In genomic region chr2:200810252-200810650, GRCh38 we compare ENCODE assay signal across 8 cellular contexts. TPM values are rescaled to one million over a fixed set of nuclear protein-coding genes. Genes with fewer than 3 reads are reported as not detected.
A peak's percentile ranks its signal among the peaks of the same experiment; 100 is the strongest.
DNase-seq lines count a peak whose midpoint lies in the region; ATAC-seq, FAIRE-seq and TF ChIP-seq lines count a peak whose summit lies in the region.

No MANE protein-coding gene starts in this region.

- no peaks in the 10 kb centered on the region for H3K9me3 ChIP-seq in A549
- H3K9me3 ChIP-seq in lower lobe of right lung = no peaks in the 10 kb centered on the region
- H3K9me3 ChIP-seq in uterus = no peaks in the 10 kb centered on the region

- H3K27me3 ChIP-seq in lower lobe of right lung (ENCODE audit: low read depth) (no peaks in the 10 kb centered on the region), uterus (no peaks in the 10 kb centered on the region)

- FAIRE-seq in A549 (lab: Jason Lieb, UNC) = no peak

- DNase-seq in A549 (ENCODE audit: low read depth in 1 of 2, low spot score in 1 of 2) = peak; percentile 9 to 66
- DNase-seq in HK-2 (ENCODE audit: unreplicated experiment) = peak; percentile 21
- DNase-seq in astrocyte of the spinal cord (ENCODE audit: low read depth, low spot score) = peak; percentile 82
- DNase-seq in lower lobe of right lung = no peak
- no peak for DNase-seq in uterus
- no peak for DNase-seq in activated CD4-positive, alpha-beta T cell treated with anti-CD3 and anti-CD28 coated beads, Interleukin-2, amount 50 U/mL, for 1 hour

- WGBS in A549 (ENCODE audit: missing lambda C conversion rate) = 0% methylated on average over 1 of the region's 1 CpG

- in situ Hi-C loops in astrocyte of the spinal cord (cut with HindIII; ENCODE audit: low sequenced_read_pairs) = no loop called here

- TF ChIP-seq RAD21 in A549 (conservative IDR thresholded peaks at IDR 0.05 in 1 of 2, IDR thresholded peaks at IDR 0.05 in 1 of 2) = no peak

- TF ChIP-seq CTCF in A549 (IDR thresholded peaks at IDR 0.05) = no peak
- TF ChIP-seq CTCF in astrocyte of the spinal cord (IDR thresholded peaks at IDR 0.05; ENCODE audit: low read depth, low read length) = no peak
- TF ChIP-seq CTCF in lower lobe of right lung (IDR thresholded peaks at IDR 0.05) = no peak
- no peak for TF ChIP-seq CTCF in uterus (IDR thresholded peaks at IDR 0.05)

- intact Hi-C loops in lower lobe of right lung (cut with DNase I) (loop anchor here (10.0 kb wide), 1 partner anchor 55 kb away; the partner anchor contains the start of gene CLK1), uterus (cut with DNase I; ENCODE audit: low total_unique reads) (loop anchor here (5.0 kb wide), 1 partner anchor 98 kb away; no protein-coding TSS in a partner anchor)

- CTCF ChIA-PET in A549 (lab: Yijun Ruan, JAX) = interaction anchor here (0.6 to 1.6 kb wide), 6 partner anchors 17 to 107 kb away, joined by 3 to 10 read pairs (median 4); no protein-coding TSS in a partner anchor

- TF ChIP-seq EP300 in A549 (IDR thresholded peaks at IDR 0.05) = no peak

- H3K4me1 ChIP-seq in A549 = peaks cover 39% of the 10 kb centered on the region
- H3K4me1 ChIP-seq in lower lobe of right lung = peaks cover 40% of the 10 kb centered on the region
- peaks cover 0 to 12% of the 10 kb centered on the region in 2 donors for H3K4me1 ChIP-seq in uterus

- peaks cover 21% of the 10 kb centered on the region for H3K36me3 ChIP-seq in lower lobe of right lung
- H3K36me3 ChIP-seq in uterus = no peaks in the 10 kb centered on the region

- H3K4me2 ChIP-seq in A549 = peak overlapping the region; percentile 94

- H3K4me3 ChIP-seq in A549 (peak overlapping the region; percentile 97), astrocyte of the spinal cord (ENCODE audit: low read depth, low read length) (no peak overlapping the region), lower lobe of right lung (peak overlapping the region; percentile 86), uterus (peak overlapping the region in 1 of 2 donors; percentile 8)

- peak; percentile 3 to 4; a peak in 2 of 6 replicates for ATAC-seq in A549
- peak in 1 of 2 donors; percentile 9 for ATAC-seq in lower lobe of right lung
- ATAC-seq in HG03108 (IDR thresholded peaks at IDR 0.05; ENCODE audit: unreplicated experiment) = no peak
- no peak for ATAC-seq in HG03571 (IDR thresholded peaks at IDR 0.05; ENCODE audit: unreplicated experiment)

- POLR2A ChIA-PET in A549 (lab: Yijun Ruan, JAX) = interaction anchor here (0.8 to 3.0 kb wide), 6 partner anchors 15 to 99 kb away, joined by 3 to 18 read pairs (median 3); partner anchors contain the start of gene CLK1

- H3K27ac ChIP-seq in A549 (peak overlapping the region; percentile 96 to 99), lower lobe of right lung (peak overlapping the region; percentile 99), uterus (peak overlapping the region; percentile 97 to 99)

- TF ChIP-seq POLR2A in A549 (IDR thresholded peaks at IDR 0.05; ENCODE audit: low read length) (no peak), uterus (IDR thresholded peaks at IDR 0.05) (no peak)

TF ChIP-seq in A549, 52 proteins besides CTCF, POLR2A, EP300 and RAD21:
- TF ChIP-seq CHD2 (IDR thresholded peaks at IDR 0.05; ENCODE audit: low read length, partially characterized antibody) (no peak), FOSL2 (IDR thresholded peaks at IDR 0.05) (no peak), FOSL2 (CRISPR knock-in tag; IDR thresholded peaks at IDR 0.05) (peak; percentile 42; the same call in 1 of the 2 replicates), CEBPB (IDR thresholded peaks at IDR 0.05) (no peak)
- TF ChIP-seq, protein P1, sequence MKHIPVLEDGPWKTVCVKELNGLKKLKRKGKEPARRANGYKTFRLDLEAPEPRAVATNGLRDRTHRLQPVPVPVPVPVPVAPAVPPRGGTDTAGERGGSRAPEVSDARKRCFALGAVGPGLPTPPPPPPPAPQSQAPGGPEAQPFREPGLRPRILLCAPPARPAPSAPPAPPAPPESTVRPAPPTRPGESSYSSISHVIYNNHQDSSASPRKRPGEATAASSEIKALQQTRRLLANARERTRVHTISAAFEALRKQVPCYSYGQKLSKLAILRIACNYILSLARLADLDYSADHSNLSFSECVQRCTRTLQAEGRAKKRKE (CRISPR knock-in tag; IDR thresholded peaks at IDR 0.05; ENCODE audit: low read depth) = no peak

RNA-seq across cellular contexts. Expression of gene BZW1, which starts 1.5 kb away (rescaled TPM):
- polyA plus RNA-seq in A549 (2011; rRNA removed) = 439 and 494 TPM in 2 replicates
- 110 and 135 TPM in 2 replicates for polyA plus RNA-seq in A549 (2012; cell fraction: cytosol; rRNA removed)
- polyA plus RNA-seq in A549 (2012; cell fraction: nucleus; rRNA removed) = 52.0 and 65.2 TPM in 2 replicates
- polyA plus RNA-seq in A549 (2017; fragmentation: RNase III; extraction: RNeasy Plus Mini Kit Qiagen cat#74134 plus additional on column Dnase treatment) = 401 to 422 TPM (median 419 TPM) in 3 replicates
- polyA minus RNA-seq in A549 (2011; rRNA and poly(A)+ RNA removed) = 440 and 450 TPM in 2 replicates
- 154 TPM for total RNA-seq in lower lobe of right lung
- 100 to 1,000 TPM in 2 of 4 donors, 10 to 100 TPM in 2; 39.2 to 322 (median 129) TPM for total RNA-seq in uterus

RNA-seq across cellular contexts. Expression of gene CLK1, which starts 54.2 kb away (rescaled TPM):
- polyA plus RNA-seq in A549 (2011; rRNA removed) = 85.4 and 88.3 TPM in 2 replicates
- 14.6 and 15.5 TPM in 2 replicates for polyA plus RNA-seq in A549 (2012; cell fraction: cytosol; rRNA removed)
- 26.7 and 60.2 TPM in 2 replicates for polyA plus RNA-seq in A549 (2012; cell fraction: nucleus; rRNA removed)
- 35.5 to 39.8 TPM (median 36.5 TPM) in 3 replicates for polyA plus RNA-seq in A549 (2017; fragmentation: RNase III; extraction: RNeasy Plus Mini Kit Qiagen cat#74134 plus additional on column Dnase treatment)
- 30.6 and 39.8 TPM in 2 replicates for polyA minus RNA-seq in A549 (2011; rRNA and poly(A)+ RNA removed)
- 132 TPM for total RNA-seq in lower lobe of right lung
- 100 to 1,000 TPM; 187 to 265 (median 234) TPM for total RNA-seq in uterus

Comparison
In these comparisons a context has a peak if more than half of its experiments do, and no peak if none do; other contexts are left out.
1. ATAC-seq: peak in A549 (2 of 2); none in HG03108 (single experiment) and HG03571 (single experiment).
2. DNase-seq: peak in A549 (2 of 2), HK-2 (single experiment) and astrocyte of the spinal cord (single experiment); none in lower lobe of right lung (single experiment), uterus (0 of 2) and activated CD4-positive, alpha-beta T cell treated with anti-CD3 and anti-CD28 coated beads, Interleukin-2, amount 50 U/mL, for 1 hour (single experiment).
3. Peak in every context shown above with its lines, with median percentiles within 50 percentile points of each other: H3K27ac ChIP-seq.